Comparison of ENCODE assay signal across 20 cellular contexts in genomic region chr12:71945121-71945520, GRCh38. TPM values are rescaled to one million over a fixed set of nuclear protein-coding genes. Genes with fewer than 3 reads are reported as not detected.
DNase-seq lines count a peak whose midpoint lies in the region; TF ChIP-seq lines count a peak whose summit lies in the region.
"Had no signal": no experiment of that assay in that cellular context is flagged by ENCODE, and none has a peak within 500 bp of the region (broad histone marks: within the 10 kb centered on the region; RNA-seq: fewer than 3 reads in every experiment).

No MANE protein-coding gene starts in this region.

- CTCF ChIA-PET in BJ (lab: Yijun Ruan, JAX): no interaction called here

- peak; percentile 33 for DNase-seq in BJ (ENCODE audit: low read depth)
- DNase-seq in DMS 273 treated with DMSO at 0.1 percent for 48 hours (lab: John Stamatoyannopoulos, UW): peak; percentile 20
- DNase-seq in NCI-H524 (lab: John Stamatoyannopoulos, UW): peak; percentile 77 to 89
- DNase-seq in endothelial cell (ENCODE audit: low spot score): no peak
- DNase-seq in prostate gland (ENCODE audit: low spot score): no peak
- DNase-seq in NCI-H1048 (lab: John Stamatoyannopoulos, UW): no peak
- no peak for DNase-seq in T-helper 2 cell
- DNase-seq: EL, GOT3, KBM-7, NCI-H1417 treated with DMSO at 0.1 percent for 48 hours, NCI-H187 treated with DMSO at 0.1 percent for 48 hours, NCI-H526 treated with DMSO at 0.1 percent for 48 hours, T-helper 9 cell had no signal

- peak overlapping the region; percentile 65 for H3K27ac Mint-ChIP-seq in endothelial cell (ENCODE audit: unreplicated experiment)
- H3K27ac Mint-ChIP-seq: CD14-positive monocyte had no signal

- no peaks in the 10 kb centered on the region for H3K36me3 Mint-ChIP-seq in endothelial cell (ENCODE audit: low read depth, unreplicated experiment)
- H3K36me3 Mint-ChIP-seq: CD14-positive monocyte had no signal

- H3K4me3 ChIP-seq in BJ (ENCODE audit: low read depth, low read length) (no peak overlapping the region), prostate gland (no peak overlapping the region)
- H3K4me3 ChIP-seq: GM12878 had no signal

- peaks cover 2% of the 10 kb centered on the region for H3K27me3 Mint-ChIP-seq in endothelial cell (ENCODE audit: unreplicated experiment)

- no peaks in the 10 kb centered on the region for H3K9me3 ChIP-seq in prostate gland

- TF ChIP-seq POLR2A in prostate gland (IDR thresholded peaks at IDR 0.05): no peak

- POLR2A ChIA-PET in BJ (lab: Charles Lee): no interaction called here

- WGBS in prostate gland: 47% methylated on average over 1 of the region's 1 CpG

- H3K27ac ChIP-seq in prostate gland: no peak overlapping the region

- H3K9me3 Mint-ChIP-seq in endothelial cell (ENCODE audit: unreplicated experiment): no peaks in the 10 kb centered on the region
- H3K9me3 Mint-ChIP-seq: CD14-positive monocyte had no signal

- no peaks in the 10 kb centered on the region; the same call in 1 of the 2 replicates for H3K27me3 ChIP-seq in BJ (ENCODE audit: control insufficient read depth, insufficient read depth, low read length)
- no peaks in the 10 kb centered on the region for H3K27me3 ChIP-seq in prostate gland (replicated peaks; ENCODE audit: insufficient read depth)

- H3K4me1 Mint-ChIP-seq in endothelial cell (ENCODE audit: unreplicated experiment): peaks cover 42% of the 10 kb centered on the region
- H3K4me1 Mint-ChIP-seq: CD14-positive monocyte had no signal

- no peak overlapping the region for H3K4me3 Mint-ChIP-seq in endothelial cell (ENCODE audit: unreplicated experiment)

- no peaks in the 10 kb centered on the region for H3K4me1 ChIP-seq in prostate gland (replicated peaks)

- intact Hi-C loops in prostate gland (cut with DNase I): no loop called here

- no peaks in the 10 kb centered on the region for H3K36me3 ChIP-seq in BJ (ENCODE audit: control insufficient read depth, insufficient read depth, low read length)
- no peaks in the 10 kb centered on the region for H3K36me3 ChIP-seq in prostate gland

- TF ChIP-seq CTCF in BJ (IDR thresholded peaks at IDR 0.05; ENCODE audit: insufficient read depth, low read depth, low read length) (no peak), endothelial cell (IDR thresholded peaks at IDR 0.05; ENCODE audit: unreplicated experiment) (no peak), prostate gland (IDR thresholded peaks at IDR 0.05) (no peak)

RNA-seq across cellular contexts. Expression of gene TPH2, which starts 6.5 kb away (rescaled TPM):
- not detected in 2 replicates for polyA plus RNA-seq in BJ (2011; rRNA removed)
- polyA minus RNA-seq in BJ (2011; rRNA and poly(A)+ RNA removed): not detected in 2 replicates
- 0.10 TPM for total RNA-seq in endothelial cell (ENCODE audit: unreplicated experiment)
- total RNA-seq in prostate gland: not detected
- total RNA-seq: GM12878, HepG2, OCI-LY7, Right ventricle myocardium inferior, SK-MEL-5 had no signal
- polyA plus RNA-seq: CD14-positive monocyte, GM12878, HepG2 had no signal

Comparison
In these comparisons a context has a peak if more than half of its experiments do, and no peak if none do; other contexts are left out.
1. DNase-seq: peak in BJ (single experiment), DMS 273 treated with DMSO at 0.1 percent for 48 hours (single experiment) and NCI-H524 (2 of 2); none in endothelial cell (single experiment), prostate gland (single experiment), NCI-H1048 (single experiment) and T-helper 2 cell (0 of 5).